2 cellular contexts compared by ENCODE assay signal in the genomic region with DNA sequence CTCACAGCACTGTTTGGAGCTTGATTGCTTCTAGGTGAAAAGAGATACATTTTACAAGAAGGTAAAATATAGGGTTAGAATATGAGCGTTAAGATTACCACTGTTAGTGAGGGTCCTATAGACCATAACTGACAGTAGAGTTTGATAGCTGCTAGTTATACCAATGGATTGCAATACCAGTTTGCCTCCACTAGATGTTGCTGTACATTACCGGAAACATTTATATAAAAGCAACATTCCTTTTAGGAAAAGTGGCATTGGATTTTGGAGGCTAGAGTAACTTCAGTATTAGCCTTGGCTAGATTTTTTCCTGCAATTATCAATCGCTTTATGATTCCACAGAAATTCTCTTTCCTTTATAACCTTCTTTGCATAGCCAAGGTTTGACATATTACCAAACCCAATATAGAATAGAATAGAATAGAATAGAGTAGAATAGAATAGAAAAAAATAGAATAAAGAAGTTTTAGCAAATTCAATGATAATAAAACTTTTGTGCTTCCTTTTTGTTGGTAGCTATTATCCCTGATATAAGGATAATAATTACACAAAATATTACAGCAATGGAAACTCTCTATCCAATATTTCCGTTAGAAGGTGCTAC.
TF ChIP-seq lines count a peak whose summit lies in the region.

No MANE protein-coding gene starts in this region.

TF ChIP-seq in WTC11, 78 proteins besides CTCF, POLR2A, EP300 and RAD21:
- TF ChIP-seq ZNF416 (CRISPR knock-in tag; IDR thresholded peaks at IDR 0.05) = no peak
- TF ChIP-seq, protein P1, sequence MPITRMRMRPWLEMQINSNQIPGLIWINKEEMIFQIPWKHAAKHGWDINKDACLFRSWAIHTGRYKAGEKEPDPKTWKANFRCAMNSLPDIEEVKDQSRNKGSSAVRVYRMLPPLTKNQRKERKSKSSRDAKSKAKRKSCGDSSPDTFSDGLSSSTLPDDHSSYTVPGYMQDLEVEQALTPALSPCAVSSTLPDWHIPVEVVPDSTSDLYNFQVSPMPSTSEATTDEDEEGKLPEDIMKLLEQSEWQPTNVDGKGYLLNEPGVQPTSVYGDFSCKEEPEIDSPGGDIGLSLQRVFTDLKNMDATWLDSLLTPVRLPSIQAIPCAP (CRISPR knock-in tag; IDR thresholded peaks at IDR 0.05) = no peak
- TF ChIP-seq ETV6 (CRISPR knock-in tag; IDR thresholded peaks at IDR 0.05) = no peak
- TF ChIP-seq, protein P2, sequence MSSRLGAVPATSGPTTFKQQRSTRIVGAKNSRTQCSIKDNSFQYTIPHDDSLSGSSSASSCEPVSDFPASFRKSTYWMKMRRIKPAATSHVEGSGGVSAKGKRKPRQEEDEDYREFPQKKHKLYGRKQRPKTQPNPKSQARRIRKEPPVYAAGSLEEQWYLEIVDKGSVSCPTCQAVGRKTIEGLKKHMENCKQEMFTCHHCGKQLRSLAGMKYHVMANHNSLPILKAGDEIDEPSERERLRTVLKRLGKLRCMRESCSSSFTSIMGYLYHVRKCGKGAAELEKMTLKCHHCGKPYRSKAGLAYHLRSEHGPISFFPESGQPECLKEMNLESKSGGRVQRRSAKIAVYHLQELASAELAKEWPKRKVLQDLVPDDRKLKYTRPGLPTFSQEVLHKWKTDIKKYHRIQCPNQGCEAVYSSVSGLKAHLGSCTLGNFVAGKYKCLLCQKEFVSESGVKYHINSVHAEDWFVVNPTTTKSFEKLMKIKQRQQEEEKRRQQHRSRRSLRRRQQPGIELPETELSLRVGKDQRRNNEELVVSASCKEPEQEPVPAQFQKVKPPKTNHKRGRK (CRISPR knock-in tag; IDR thresholded peaks at IDR 0.05; ENCODE audit: borderline replicate concordance) = no peak
- TF ChIP-seq TCF7 (CRISPR knock-in tag; IDR thresholded peaks at IDR 0.05; ENCODE audit: low read depth) = no peak
- TF ChIP-seq ZNF219 (CRISPR knock-in tag; IDR thresholded peaks at IDR 0.05; ENCODE audit: borderline replicate concordance) = no peak
- no peak for TF ChIP-seq USF1 (CRISPR knock-in tag; IDR thresholded peaks at IDR 0.05)

TF ChIP-seq in HepG2, 621 proteins besides CTCF, POLR2A, EP300 and RAD21 (continued from another document):
- no peak for TF ChIP-seq TAF1 (CRISPR knock-in tag; IDR thresholded peaks at IDR 0.05)
- no peak for TF ChIP-seq ZNF800 (CRISPR knock-in tag; IDR thresholded peaks at IDR 0.05)
- TF ChIP-seq, protein P3, sequence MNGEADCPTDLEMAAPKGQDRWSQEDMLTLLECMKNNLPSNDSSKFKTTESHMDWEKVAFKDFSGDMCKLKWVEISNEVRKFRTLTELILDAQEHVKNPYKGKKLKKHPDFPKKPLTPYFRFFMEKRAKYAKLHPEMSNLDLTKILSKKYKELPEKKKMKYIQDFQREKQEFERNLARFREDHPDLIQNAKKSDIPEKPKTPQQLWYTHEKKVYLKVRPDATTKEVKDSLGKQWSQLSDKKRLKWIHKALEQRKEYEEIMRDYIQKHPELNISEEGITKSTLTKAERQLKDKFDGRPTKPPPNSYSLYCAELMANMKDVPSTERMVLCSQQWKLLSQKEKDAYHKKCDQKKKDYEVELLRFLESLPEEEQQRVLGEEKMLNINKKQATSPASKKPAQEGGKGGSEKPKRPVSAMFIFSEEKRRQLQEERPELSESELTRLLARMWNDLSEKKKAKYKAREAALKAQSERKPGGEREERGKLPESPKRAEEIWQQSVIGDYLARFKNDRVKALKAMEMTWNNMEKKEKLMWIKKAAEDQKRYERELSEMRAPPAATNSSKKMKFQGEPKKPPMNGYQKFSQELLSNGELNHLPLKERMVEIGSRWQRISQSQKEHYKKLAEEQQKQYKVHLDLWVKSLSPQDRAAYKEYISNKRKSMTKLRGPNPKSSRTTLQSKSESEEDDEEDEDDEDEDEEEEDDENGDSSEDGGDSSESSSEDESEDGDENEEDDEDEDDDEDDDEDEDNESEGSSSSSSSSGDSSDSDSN (CRISPR knock-in tag; IDR thresholded peaks at IDR 0.05) = no peak
- TF ChIP-seq ZNF432 (CRISPR knock-in tag; IDR thresholded peaks at IDR 0.05; ENCODE audit: borderline replicate concordance) = no peak
- no peak for TF ChIP-seq ZSCAN12 (CRISPR knock-in tag; IDR thresholded peaks at IDR 0.05)
- TF ChIP-seq GABPA (IDR thresholded peaks at IDR 0.05; ENCODE audit: low read depth, low read length) = no peak
- TF ChIP-seq GABPA (CRISPR knock-in tag; IDR thresholded peaks at IDR 0.05; ENCODE audit: low read depth) = peak; percentile 25; the same call in 1 of the 2 replicates
- no peak for TF ChIP-seq MBNL3 (CRISPR knock-in tag; conservative IDR thresholded peaks at IDR 0.05)
- TF ChIP-seq SMC3 (IDR thresholded peaks at IDR 0.05; ENCODE audit: low read length) = peak; percentile 27; the same call in 1 of the 2 replicates
- TF ChIP-seq, protein P4, sequence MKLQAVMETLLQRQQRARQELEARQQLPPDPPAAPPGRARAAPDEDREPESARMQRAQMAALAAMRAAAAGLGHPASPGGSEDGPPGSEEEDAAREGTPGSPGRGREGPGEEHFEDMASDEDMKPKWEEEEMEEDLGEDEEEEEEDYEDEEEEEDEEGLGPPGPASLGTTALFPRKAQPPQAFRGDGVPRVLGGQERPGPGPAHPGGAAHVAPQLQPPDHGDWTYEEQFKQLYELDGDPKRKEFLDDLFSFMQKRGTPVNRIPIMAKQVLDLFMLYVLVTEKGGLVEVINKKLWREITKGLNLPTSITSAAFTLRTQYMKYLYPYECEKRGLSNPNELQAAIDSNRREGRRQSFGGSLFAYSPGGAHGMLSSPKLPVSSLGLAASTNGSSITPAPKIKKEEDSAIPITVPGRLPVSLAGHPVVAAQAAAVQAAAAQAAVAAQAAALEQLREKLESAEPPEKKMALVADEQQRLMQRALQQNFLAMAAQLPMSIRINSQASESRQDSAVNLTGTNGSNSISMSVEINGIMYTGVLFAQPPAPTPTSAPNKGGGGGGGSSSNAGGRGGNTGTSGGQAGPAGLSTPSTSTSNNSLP (IDR thresholded peaks at IDR 0.05; ENCODE audit: low read depth, low read length) = 0 out of 2 replicates have a peak, but pooled peaks have one; percentile 47
- no peak for TF ChIP-seq FOXO1 (CRISPR knock-in tag; IDR thresholded peaks at IDR 0.05)
- no peak for TF ChIP-seq ZNF33B (CRISPR knock-in tag; IDR thresholded peaks at IDR 0.05)
